Comparison of ENCODE assay signal across 19 cellular contexts in genomic region chr6:117540670-117541069, GRCh38.
"Had no signal": no experiment of that assay in that cellular context is flagged by ENCODE, and none has a peak within 500 bp of the region (broad histone marks: within the 10 kb centered on the region; RNA-seq: fewer than 3 reads in every experiment).

No MANE protein-coding gene starts in this region.

- H3K27me3 Mint-ChIP-seq: activated naive CD4-positive, alpha-beta T cell treated with anti-CD3 and anti-CD28 coated beads, Interleukin-2, amount 10 ng/mL, durations not matched to agents 7 days and 5 days; type B pancreatic cell had no signal

- ATAC-seq: activated CD4-positive, alpha-beta T cell treated with anti-CD3 and anti-CD28 coated beads for 36 hours; activated CD8-positive, alpha-beta T cell treated with anti-CD3 and anti-CD28 coated beads, Interleukin-2, amount 10 ng/mL, durations not matched to agents 7 days and 5 days; activated T-helper 17 cell treated with anti-CD3 and anti-CD28 coated beads, Interleukin-2, amount 50 U/mL, for 72 hours; left cardiac atrium; lower lobe of right lung; naive thymus-derived CD4-positive, alpha-beta T cell; right cardiac atrium had no signal

- H3K4me1 ChIP-seq: lower lobe of right lung had no signal

- H3K4me1 Mint-ChIP-seq: activated CD4-positive, alpha-beta T cell treated with anti-CD3 and anti-CD28 coated beads for 36 hours; activated T-helper 17 cell treated with anti-CD3 and anti-CD28 coated beads, Interleukin-2, amount 50 U/mL, for 72 hours had no signal

- H3K27ac ChIP-seq: lower lobe of right lung, VCaP had no signal

- H3K4me3 Mint-ChIP-seq: activated CD4-positive, alpha-beta T cell treated with anti-CD3 and anti-CD28 coated beads for 36 hours; activated CD8-positive, alpha-beta T cell treated with anti-CD3 and anti-CD28 coated beads, Interleukin-2, amount 10 ng/mL, durations not matched to agents 7 days and 5 days; activated naive CD4-positive, alpha-beta T cell treated with anti-CD3 and anti-CD28 coated beads, Interleukin-2, amount 10 ng/mL, durations not matched to agents 7 days and 5 days; activated T-helper 17 cell treated with anti-CD3 and anti-CD28 coated beads, Interleukin-2, amount 50 U/mL, for 72 hours; naive thymus-derived CD4-positive, alpha-beta T cell; type B pancreatic cell had no signal

- H3K27ac Mint-ChIP-seq: activated CD4-positive, alpha-beta T cell treated with anti-CD3 and anti-CD28 coated beads for 36 hours; activated CD8-positive, alpha-beta T cell treated with anti-CD3 and anti-CD28 coated beads, Interleukin-2, amount 10 ng/mL, durations not matched to agents 7 days and 5 days; activated naive CD4-positive, alpha-beta T cell treated with anti-CD3 and anti-CD28 coated beads, Interleukin-2, amount 10 ng/mL, durations not matched to agents 7 days and 5 days; activated T-helper 17 cell treated with anti-CD3 and anti-CD28 coated beads, Interleukin-2, amount 50 U/mL, for 72 hours; naive thymus-derived CD4-positive, alpha-beta T cell; type B pancreatic cell had no signal

- H3K9me3 Mint-ChIP-seq: activated naive CD4-positive, alpha-beta T cell treated with anti-CD3 and anti-CD28 coated beads, Interleukin-2, amount 10 ng/mL, durations not matched to agents 7 days and 5 days; activated T-helper 17 cell treated with anti-CD3 and anti-CD28 coated beads, Interleukin-2, amount 50 U/mL, for 72 hours; naive thymus-derived CD4-positive, alpha-beta T cell; type B pancreatic cell had no signal

- H3K4me3 ChIP-seq: lower lobe of right lung had no signal

- DNase-seq: activated CD4-positive, alpha-beta T cell treated with anti-CD3 and anti-CD28 coated beads for 36 hours; activated CD8-positive, alpha-beta memory T cell treated with anti-CD3 and anti-CD28 coated beads, Interleukin-2, amount 50 U/mL, for 48 hours; activated CD8-positive, alpha-beta T cell treated with anti-CD3 and anti-CD28 coated beads, Interleukin-2, amount 10 ng/mL, durations not matched to agents 7 days and 5 days; activated naive CD4-positive, alpha-beta T cell treated with anti-CD3 and anti-CD28 coated beads, Interleukin-2, amount 10 ng/mL, durations not matched to agents 7 days and 5 days; central memory CD4-positive, alpha-beta T cell; cortex of kidney; effector memory CD4-positive, alpha-beta T cell; hippocampal formation; left cardiac atrium; lower lobe of right lung; naive thymus-derived CD4-positive, alpha-beta T cell; posterior cingulate gyrus; right cardiac atrium; stimulated activated CD4-positive, alpha-beta T cell treated with anti-CD3 and anti-CD28 coated beads, Interleukin-2, amount 100 ng/mL, for 24 hours; stimulated activated naive CD4-positive, alpha-beta T cell treated with Interleukin-2 at 50 U/mL for 16 hours; T-helper 9 cell had no signal

- H3K9me3 ChIP-seq: lower lobe of right lung had no signal
